In the genomic region with DNA sequence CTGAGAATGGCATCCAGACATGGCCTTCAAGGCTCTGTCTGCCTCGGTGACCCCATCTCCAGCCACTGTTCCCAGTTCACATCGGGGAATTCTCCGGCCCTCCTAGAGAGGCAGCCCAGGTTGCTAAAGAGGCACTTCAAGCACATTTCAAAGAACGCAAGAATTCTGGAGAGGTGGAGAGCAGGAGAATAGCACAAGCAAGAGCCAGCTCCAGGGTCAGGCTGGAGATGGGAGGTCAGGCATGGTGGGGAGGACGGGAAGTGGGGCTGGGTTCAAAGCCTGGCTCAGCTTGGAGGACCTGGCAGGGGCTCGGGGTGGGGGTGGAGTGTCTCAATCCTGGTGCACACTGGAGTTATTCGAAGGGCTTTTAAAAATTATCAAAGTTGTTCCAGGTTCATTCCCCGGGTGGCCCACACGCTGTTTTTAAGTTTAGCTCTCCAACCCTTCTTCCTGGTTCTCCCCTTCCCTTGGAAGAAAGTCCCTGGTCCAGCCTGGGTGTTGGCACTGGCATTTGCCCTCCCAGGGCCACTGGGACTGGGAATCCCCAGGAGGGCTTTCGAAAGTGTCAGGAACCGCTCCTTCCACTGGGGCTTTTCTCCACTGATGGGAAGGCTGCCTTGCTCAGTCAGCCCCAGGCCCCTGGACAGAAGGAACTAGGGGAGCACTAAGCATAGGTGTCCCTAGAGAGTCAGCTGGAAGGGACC, we compare ENCODE assay signal across 10 cellular contexts. TPM values are rescaled to one million over a fixed set of nuclear protein-coding genes. Genes with fewer than 3 reads are reported as not detected.
DNase-seq lines count a peak whose midpoint lies in the region; ATAC-seq and TF ChIP-seq lines count a peak whose summit lies in the region.
"Had no signal": no experiment of that assay in that cellular context is flagged by ENCODE, and none has a peak within 500 bp of the region (broad histone marks: within the 10 kb centered on the region; RNA-seq: fewer than 3 reads in every experiment).

No MANE protein-coding gene starts in this region.

- no peaks in the 10 kb centered on the region for H3K27me3 Mint-ChIP-seq in CD4-positive, CD25-positive, alpha-beta regulatory T cell
- H3K27me3 Mint-ChIP-seq in dendritic cell treated with granulocyte-macrophage colony-stimulating factor and Interleukin-4, amounts not matched to agents 40 ng/mL and 50 ng/mL, for 4 days: no peaks in the 10 kb centered on the region

- WGBS in IMR-90 (ENCODE audit: extremely low coverage in 2 of 2, insufficient read length in 1 of 2), 2 experiments: 97% methylated on average over 5 of the region's 11 CpGs; no CpG with 5 or more reads in 1 of the 2 experiments
- no CpG with 5 or more reads among the region's 11 CpGs for WGBS in neuronal stem cell (ENCODE audit: extremely low coverage in 2 of 2, insufficient read length in 2 of 2, insufficient replicate concordance in 1 of 2), 2 donors

- peaks cover 7% of the 10 kb centered on the region for H4K20me1 ChIP-seq in IMR-90 (ENCODE audit: insufficient read depth, low read length)

- H3K4me2 ChIP-seq in IMR-90 (ENCODE audit: low read depth, low read length) (no peak overlapping the region), neuronal stem cell (ENCODE audit: insufficient read depth, low read length, poor library complexity, severe bottlenecking) (no peak overlapping the region)

- H3K14ac ChIP-seq in IMR-90 (replicated peaks; ENCODE audit: low read depth, low read length) (peak overlapping the region; percentile 80), neuronal stem cell (ENCODE audit: low read length) (peak overlapping the region; percentile 42)

- H3K23ac ChIP-seq in IMR-90 (ENCODE audit: low read depth, low read length) (peak overlapping the region; percentile 56; the same call in 1 of the 2 replicates), neuronal stem cell (ENCODE audit: low read depth, low read length, poor library complexity) (peak overlapping the region; percentile 56)

- peak overlapping the region; percentile 68 for H2BK12ac ChIP-seq in neuronal stem cell (ENCODE audit: low read length)

- H4K91ac ChIP-seq in IMR-90 (ENCODE audit: insufficient read depth, low read depth, low read length) (peak overlapping the region; percentile 73), neuronal stem cell (ENCODE audit: low read depth, low read length, poor library complexity) (no peak overlapping the region)

- H3K27me3 ChIP-seq in CD4-positive, CD25-positive, alpha-beta regulatory T cell (ENCODE audit: control insufficient read depth, insufficient read depth, low read length): no peaks in the 10 kb centered on the region
- H3K27me3 ChIP-seq in IMR-90 (ENCODE audit: control insufficient read depth, insufficient read depth, low read length): no peaks in the 10 kb centered on the region
- no peaks in the 10 kb centered on the region for H3K27me3 ChIP-seq in neuronal stem cell (ENCODE audit: control insufficient read depth in 3 of 3, insufficient read depth in 3 of 3, low read depth in 1 of 3, low read length in 3 of 3)
- H3K27me3 ChIP-seq: MG63 had no signal

- in situ Hi-C loops in IMR-90 (cut with MboI; ENCODE audit: low sequenced_read_pairs): no loop called here

- H4K8ac ChIP-seq in IMR-90 (ENCODE audit: low read depth in 2 of 2, low read length in 2 of 2) (peak overlapping the region in 1 of 2 experiments; percentile 76; a peak in 3 of 4 replicates), neuronal stem cell (ENCODE audit: low read depth, low read length) (no peak overlapping the region)

- H2BK15ac ChIP-seq in IMR-90 (ENCODE audit: low read depth, low read length): peak overlapping the region; percentile 67; the same call in 2 of the 3 replicates
- H2BK15ac ChIP-seq in neuronal stem cell (ENCODE audit: low read length): peak overlapping the region; percentile 63

- ATAC-seq in CD4-positive, CD25-positive, alpha-beta regulatory T cell (ENCODE audit: low read depth in 2 of 2): no peak
- ATAC-seq in IMR-90 (ENCODE audit: low read depth) (no peak), GM21367 (IDR thresholded peaks at IDR 0.05; ENCODE audit: unreplicated experiment) (no peak), GM19397 (IDR thresholded peaks at IDR 0.05; ENCODE audit: unreplicated experiment) (no peak)

- POLR2A ChIA-PET in IMR-90 (lab: Charles Lee; ENCODE audit: unreplicated experiment): no interaction called here

- peaks cover 7 to 77% (median 44%) of the 10 kb centered on the region in 4 donors for H3K4me1 Mint-ChIP-seq in CD4-positive, CD25-positive, alpha-beta regulatory T cell
- H3K4me1 Mint-ChIP-seq in dendritic cell treated with granulocyte-macrophage colony-stimulating factor and Interleukin-4, amounts not matched to agents 40 ng/mL and 50 ng/mL, for 4 days (ENCODE audit: low read depth): peaks cover 96% of the 10 kb centered on the region

- no peak overlapping the region for H3K56ac ChIP-seq in IMR-90 (ENCODE audit: extremely low read depth, insufficient read depth, low read length)

- no peaks in the 10 kb centered on the region for H3K9me3 ChIP-seq in CD4-positive, CD25-positive, alpha-beta regulatory T cell (ENCODE audit: control insufficient read depth in 2 of 2, low read length in 2 of 2)
- H3K9me3 ChIP-seq in IMR-90 (ENCODE audit: control insufficient read depth, insufficient read depth, low read length) (no peaks in the 10 kb centered on the region), neuronal stem cell (replicated peaks in 1 of 2; ENCODE audit: control insufficient read depth in 2 of 2, insufficient read depth in 1 of 2, low read depth in 1 of 2, low read length in 2 of 2) (no peaks in the 10 kb centered on the region)
- H3K9me3 ChIP-seq: MG63 had no signal

- BruUV-seq in IMR-90 (replicated peaks; lab: Mats Ljungman, UMichigan): no TSS peak

- peak overlapping the region; percentile 39; the same call in 1 of the 2 replicates for H3K18ac ChIP-seq in IMR-90 (ENCODE audit: low read depth, low read length)
- peak overlapping the region; percentile 68 for H3K18ac ChIP-seq in neuronal stem cell (ENCODE audit: low read length)

- H3K4me3 ChIP-seq in CD4-positive, CD25-positive, alpha-beta regulatory T cell (ENCODE audit: low read depth, low read length): no peak overlapping the region
- H3K4me3 ChIP-seq in IMR-90 (ENCODE audit: insufficient read depth, low read depth, low read length) (no peak overlapping the region), neuronal stem cell (ENCODE audit: low read length in 2 of 2) (no peak overlapping the region)
- H3K4me3 ChIP-seq: MG63 had no signal

- H2BK120ac ChIP-seq in IMR-90 (ENCODE audit: low read depth, low read length) (peak overlapping the region; percentile 84), neuronal stem cell (ENCODE audit: low read depth, low read length) (no peak overlapping the region)

- H3K9ac ChIP-seq in IMR-90 (ENCODE audit: low read depth, low read length): no peak overlapping the region
- no peak overlapping the region for H3K9ac ChIP-seq in neuronal stem cell (ENCODE audit: low read depth, low read length, poor library complexity)

- peak overlapping the region; percentile 34 for H2AFZ ChIP-seq in IMR-90 (replicated peaks; ENCODE audit: low read length, poor library complexity)
- no peak overlapping the region for H2AFZ ChIP-seq in neuronal stem cell (ENCODE audit: low read length)

- intact Hi-C loops in IMR-90 (cut with micrococcal nuclease): loop anchor here (2.0 kb wide), 1 partner anchor 32 kb away; no protein-coding TSS in a partner anchor
- intact Hi-C loops in dendritic cell treated with granulocyte-macrophage colony-stimulating factor and Interleukin-4, amounts not matched to agents 40 ng/mL and 50 ng/mL, for 4 days (cut with micrococcal nuclease): loop anchor here (5.0 kb wide), 2 partner anchors 35 kb away; a partner anchor contains a TSS

- peak overlapping the region in 2 of 3 donors; percentile 80 to 86 for H3K27ac Mint-ChIP-seq in CD4-positive, CD25-positive, alpha-beta regulatory T cell
- peak overlapping the region; percentile 88 for H3K27ac Mint-ChIP-seq in dendritic cell treated with granulocyte-macrophage colony-stimulating factor and Interleukin-4, amounts not matched to agents 40 ng/mL and 50 ng/mL, for 4 days

- no peak overlapping the region for H3K27ac ChIP-seq in CD4-positive, CD25-positive, alpha-beta regulatory T cell (ENCODE audit: insufficient read depth, low read length, poor library complexity, severe bottlenecking)
- H3K27ac ChIP-seq in IMR-90 (ENCODE audit: insufficient read depth, low read length): peak overlapping the region; percentile 53; the same call in 1 of the 2 replicates
- peak overlapping the region; percentile 81 for H3K27ac ChIP-seq in neuronal stem cell (replicated peaks; ENCODE audit: low read length)

- no peaks in the 10 kb centered on the region for H3K9me3 Mint-ChIP-seq in CD4-positive, CD25-positive, alpha-beta regulatory T cell
- H3K9me3 Mint-ChIP-seq in dendritic cell treated with granulocyte-macrophage colony-stimulating factor and Interleukin-4, amounts not matched to agents 40 ng/mL and 50 ng/mL, for 4 days: no peaks in the 10 kb centered on the region

- TF ChIP-seq RAD21 in IMR-90 (IDR thresholded peaks at IDR 0.05; ENCODE audit: low read length): no peak

- peak overlapping the region; percentile 71 for H2AK9ac ChIP-seq in IMR-90 (replicated peaks; ENCODE audit: low read depth, low read length, poor library complexity)

- H2BK5ac ChIP-seq in IMR-90 (ENCODE audit: low read depth, low read length, poor library complexity, severe bottlenecking) (peak overlapping the region; percentile 52), neuronal stem cell (ENCODE audit: low read length) (peak overlapping the region; percentile 58)

- peaks cover 42% of the 10 kb centered on the region for H3K9me1 ChIP-seq in IMR-90 (ENCODE audit: insufficient read depth, low read length)

- peak overlapping the region; percentile 83 for H2AK5ac ChIP-seq in IMR-90 (ENCODE audit: low read depth, low read length)
- peak overlapping the region; percentile 94 for H2AK5ac ChIP-seq in neuronal stem cell (ENCODE audit: low read depth, low read length)

- H3K4me3 Mint-ChIP-seq in CD4-positive, CD25-positive, alpha-beta regulatory T cell: no peak overlapping the region
- no peak overlapping the region for H3K4me3 Mint-ChIP-seq in dendritic cell treated with granulocyte-macrophage colony-stimulating factor and Interleukin-4, amounts not matched to agents 40 ng/mL and 50 ng/mL, for 4 days

- no peaks in the 10 kb centered on the region for H3K36me3 ChIP-seq in CD4-positive, CD25-positive, alpha-beta regulatory T cell (ENCODE audit: control insufficient read depth, insufficient read depth, low read length)
- no peaks in the 10 kb centered on the region for H3K36me3 ChIP-seq in IMR-90 (ENCODE audit: control insufficient read depth, insufficient read depth, low read length)
- H3K36me3 ChIP-seq in neuronal stem cell (replicated peaks in 1 of 2; ENCODE audit: control insufficient read depth in 2 of 2, insufficient read depth in 2 of 2, low read length in 2 of 2): no peaks in the 10 kb centered on the region
- H3K36me3 ChIP-seq: MG63 had no signal

- H3K4ac ChIP-seq in IMR-90 (ENCODE audit: low read depth, low read length) (peak overlapping the region; percentile 91), neuronal stem cell (ENCODE audit: low read length) (no peak overlapping the region)

- TF ChIP-seq CTCF in IMR-90 (conservative IDR thresholded peaks at IDR 0.05; ENCODE audit: low read depth, low read length): no peak

- H3K79me1 ChIP-seq in IMR-90 (ENCODE audit: low read depth in 1 of 2, low read length in 2 of 2): peaks cover 44 to 81% of the 10 kb centered on the region in 2 experiments
- peaks cover 8% of the 10 kb centered on the region for H3K79me1 ChIP-seq in neuronal stem cell (ENCODE audit: low read depth, low read length)

- dilution Hi-C loops in IMR-90 (cut with HindIII; ENCODE audit: low sequenced_read_pairs, unreplicated experiment): no loop called here

- H3K4me1 ChIP-seq in CD4-positive, CD25-positive, alpha-beta regulatory T cell (ENCODE audit: control insufficient read depth, insufficient read depth, low read length, poor library complexity, severe bottlenecking): peaks cover 37% of the 10 kb centered on the region
- H3K4me1 ChIP-seq in IMR-90 (ENCODE audit: control insufficient read depth, insufficient read depth, low read length) (peaks cover 33% of the 10 kb centered on the region), neuronal stem cell (ENCODE audit: control insufficient read depth in 2 of 2, insufficient read depth in 1 of 2, low read depth in 1 of 2, low read length in 2 of 2) (peaks cover 42 to 46% of the 10 kb centered on the region in 2 donors)

- peak overlapping the region; percentile 90 for H2BK20ac ChIP-seq in IMR-90 (ENCODE audit: low read depth, low read length)

- no peak for DNase-seq in CD4-positive, CD25-positive, alpha-beta regulatory T cell
- DNase-seq in IMR-90 (no peak), neuronal stem cell (ENCODE audit: low spot score) (no peak), DMS53 treated with DMSO at 0.1 percent for 48 hours (lab: John Stamatoyannopoulos, UW; ENCODE audit: unreplicated experiment) (no peak)
- no peak for DNase-seq in stimulated activated CD4-positive, alpha-beta T cell treated with anti-CD3 and anti-CD28 coated beads, Interleukin-4, amount 100 ng/mL, for 24 hours
- DNase-seq: activated gamma-delta T cell, MG63 had no signal

- TF ChIP-seq POLR2A in IMR-90 (IDR thresholded peaks at IDR 0.05; ENCODE audit: low read depth, low read length): no peak

- CTCF ChIA-PET in IMR-90 (lab: Yijun Ruan, JAX): interaction anchor here (0.6 to 1.1 kb wide), 2 partner anchors 12 to 19 kb away, joined by 3 to 4 read pairs; no protein-coding TSS in a partner anchor

- no peaks in the 10 kb centered on the region for H3K36me3 Mint-ChIP-seq in CD4-positive, CD25-positive, alpha-beta regulatory T cell
- H3K36me3 Mint-ChIP-seq in dendritic cell treated with granulocyte-macrophage colony-stimulating factor and Interleukin-4, amounts not matched to agents 40 ng/mL and 50 ng/mL, for 4 days (ENCODE audit: low read depth): peaks cover 77% of the 10 kb centered on the region

- H4K5ac ChIP-seq in IMR-90 (ENCODE audit: low read depth, low read length): peak overlapping the region; percentile 31; the same call in 1 of the 2 replicates

RNA-seq across cellular contexts. Expression of a gene that starts 35.8 kb away (rescaled TPM):
- 16.3 TPM for total RNA-seq in CD4-positive, CD25-positive, alpha-beta regulatory T cell
- 1 to 10 TPM in 3 of 4 donors, under 1 TPM in 1; 0.88 to 2.4 (median 1.9) TPM for polyA plus RNA-seq in CD4-positive, CD25-positive, alpha-beta regulatory T cell
- total RNA-seq in IMR-90 (2012; rRNA removed): 8.2 and 8.9 TPM in 2 replicates
- 7.6 and 9.2 TPM in 2 replicates for polyA plus RNA-seq in IMR-90 (2012; rRNA removed)
- 4.4 and 6.6 TPM in 2 replicates for polyA plus RNA-seq in IMR-90 (2012; cell fraction: cytosol; rRNA removed)
- polyA plus RNA-seq in IMR-90 (2012; cell fraction: nucleus; rRNA removed; ENCODE audit: low replicate concordance): 12.5 and 18.6 TPM in 2 replicates
- 47.8 TPM for polyA plus RNA-seq in neuronal stem cell (2013, experiment 1 of 2)
- 50.8 TPM for polyA plus RNA-seq in neuronal stem cell (2013, experiment 2 of 2)
